In genomic region chr2:232634319-232635150, GRCh38 we compare ENCODE assay signal across 9 cellular contexts. TPM values are rescaled to one million over a fixed set of nuclear protein-coding genes. Genes with fewer than 3 reads are reported as not detected.
DNase-seq lines count a peak whose midpoint lies in the region; ATAC-seq and TF ChIP-seq lines count a peak whose summit lies in the region.
"Had no signal": no experiment of that assay in that cellular context is flagged by ENCODE, and none has a peak within 500 bp of the region (broad histone marks: within the 10 kb centered on the region; RNA-seq: fewer than 3 reads in every experiment).

No MANE protein-coding gene starts in this region.

- peaks cover 56 to 62% of the 10 kb centered on the region in 2 experiments for H3K27me3 ChIP-seq in mesenchymal stem cell (ENCODE audit: control insufficient read depth in 1 of 2, insufficient read depth in 1 of 2, low read length in 2 of 2)
- H3K27me3 ChIP-seq in upper lobe of right lung = peaks cover 52% of the 10 kb centered on the region

- CTCF ChIA-PET in activated naive CD4-positive, alpha-beta T cell treated with anti-CD3 and anti-CD28 coated beads for 36 hours (lab: Charles Lee) = no interaction called here

- H2BK12ac ChIP-seq in mesenchymal stem cell (ENCODE audit: low read length in 2 of 2) = no peak overlapping the region

- H3K4me2 ChIP-seq in mesenchymal stem cell (ENCODE audit: low read length, poor library complexity, severe bottlenecking) = peak overlapping the region; percentile 100

- H3K9me3 ChIP-seq in mesenchymal stem cell (ENCODE audit: control insufficient read depth, low read length) (no peaks in the 10 kb centered on the region), upper lobe of right lung (no peaks in the 10 kb centered on the region)

- peaks cover 30% of the 10 kb centered on the region for H3K27me3 Mint-ChIP-seq in activated naive CD4-positive, alpha-beta T cell treated with anti-CD3 and anti-CD28 coated beads for 36 hours (ENCODE audit: low read depth)

- H3K4ac ChIP-seq in mesenchymal stem cell (ENCODE audit: low read depth in 1 of 2, low read length in 2 of 2) = no peak overlapping the region

- H3K4me3 ChIP-seq in mesenchymal stem cell (ENCODE audit: insufficient read depth in 1 of 2, low read depth in 1 of 2, low read length in 2 of 2) (peak overlapping the region; percentile 37 to 70), upper lobe of right lung (peak overlapping the region; percentile 48)

- no peak overlapping the region for H4K8ac ChIP-seq in mesenchymal stem cell (ENCODE audit: low read length)

- peak overlapping the region; percentile 24 for H3K4me3 Mint-ChIP-seq in activated naive CD4-positive, alpha-beta T cell treated with anti-CD3 and anti-CD28 coated beads for 36 hours

- no peaks in the 10 kb centered on the region for H3K9me3 Mint-ChIP-seq in activated naive CD4-positive, alpha-beta T cell treated with anti-CD3 and anti-CD28 coated beads for 36 hours
- no peaks in the 10 kb centered on the region for H3K9me3 Mint-ChIP-seq in activated naive CD4-positive, alpha-beta T cell treated with anti-CD3 and anti-CD28 coated beads, Interleukin-2, amount 50 U/mL, for 72 hours

- no peak overlapping the region for H2BK5ac ChIP-seq in mesenchymal stem cell (ENCODE audit: low read depth, low read length, poor library complexity, severe bottlenecking)

- peak overlapping the region; percentile 48 for H2BK15ac ChIP-seq in mesenchymal stem cell (ENCODE audit: low read depth, poor library complexity, severe bottlenecking)

- H2AK5ac ChIP-seq in mesenchymal stem cell (ENCODE audit: low read length, severe bottlenecking) = no peak overlapping the region

- ATAC-seq in activated naive CD4-positive, alpha-beta T cell treated with anti-CD3 and anti-CD28 coated beads, Interleukin-2, amount 50 U/mL, for 72 hours = no peak
- ATAC-seq in upper lobe of right lung (peak; percentile 29), HG03108 (IDR thresholded peaks at IDR 0.05; ENCODE audit: unreplicated experiment) (no peak), HG03045 (IDR thresholded peaks at IDR 0.05; ENCODE audit: unreplicated experiment) (no peak)

- H3K27ac ChIP-seq in mesenchymal stem cell (ENCODE audit: low read length, poor library complexity, severe bottlenecking) (peak overlapping the region; percentile 16), upper lobe of right lung (no peak overlapping the region)

- no peak overlapping the region for H2AFZ ChIP-seq in mesenchymal stem cell (ENCODE audit: low read depth, low read length)

- H3K14ac ChIP-seq in mesenchymal stem cell (ENCODE audit: low read length in 2 of 2) = no peak overlapping the region

- no peak overlapping the region for H3K27ac Mint-ChIP-seq in activated naive CD4-positive, alpha-beta T cell treated with anti-CD3 and anti-CD28 coated beads for 36 hours
- no peak overlapping the region for H3K27ac Mint-ChIP-seq in activated naive CD4-positive, alpha-beta T cell treated with anti-CD3 and anti-CD28 coated beads, Interleukin-2, amount 50 U/mL, for 72 hours

- H4K91ac ChIP-seq in mesenchymal stem cell (ENCODE audit: low read length) = no peak overlapping the region

- in situ Hi-C loops in ACHN (cut with HindIII; ENCODE audit: low pct_ligation_motif_present, low pct_unique_long_range_greater_than_20kb, low sequenced_read_pairs) = no loop called here

- no peak for DNase-seq in activated naive CD4-positive, alpha-beta T cell treated with anti-CD3 and anti-CD28 coated beads for 36 hours
- DNase-seq in activated naive CD4-positive, alpha-beta T cell treated with anti-CD3 and anti-CD28 coated beads, Interleukin-2, amount 50 U/mL, for 72 hours (ENCODE audit: low spot score in 2 of 2) = no peak
- peak; percentile 13 for DNase-seq in dermis blood vessel endothelial cell
- peak; percentile 14 for DNase-seq in mesenchymal stem cell
- DNase-seq in upper lobe of right lung = no peak
- no peak for DNase-seq in ACHN
- DNase-seq: GOT3 had no signal

- no peaks in the 10 kb centered on the region for H3K36me3 Mint-ChIP-seq in activated naive CD4-positive, alpha-beta T cell treated with anti-CD3 and anti-CD28 coated beads for 36 hours (ENCODE audit: low read depth)
- H3K36me3 Mint-ChIP-seq in activated naive CD4-positive, alpha-beta T cell treated with anti-CD3 and anti-CD28 coated beads, Interleukin-2, amount 50 U/mL, for 72 hours = peaks cover 4 to 11% of the 10 kb centered on the region in 2 donors

- H3K4me1 Mint-ChIP-seq in activated naive CD4-positive, alpha-beta T cell treated with anti-CD3 and anti-CD28 coated beads for 36 hours (ENCODE audit: low read depth) = peaks cover 5% of the 10 kb centered on the region

- H3K18ac ChIP-seq in mesenchymal stem cell (ENCODE audit: low read depth in 1 of 2, low read length in 2 of 2) = no peak overlapping the region

- intact Hi-C loops in activated naive CD4-positive, alpha-beta T cell treated with anti-CD3 and anti-CD28 coated beads for 36 hours (cut with micrococcal nuclease) = no loop called here
- intact Hi-C loops in upper lobe of right lung (cut with DNase I) = no loop called here

- H3K4me1 ChIP-seq in mesenchymal stem cell (ENCODE audit: control insufficient read depth, insufficient read depth, low read depth, low read length) (peaks cover 18% of the 10 kb centered on the region), upper lobe of right lung (peaks cover 15% of the 10 kb centered on the region)

- 10% methylated on average over 45 of the region's 50 CpGs for WGBS in mesenchymal stem cell

- no peaks in the 10 kb centered on the region for H3K79me1 ChIP-seq in mesenchymal stem cell (replicated peaks; ENCODE audit: low read length, poor library complexity, severe bottlenecking)

- TF ChIP-seq CTCF in upper lobe of right lung (IDR thresholded peaks at IDR 0.05) = no peak

- H3K23ac ChIP-seq in mesenchymal stem cell (ENCODE audit: low read length in 2 of 2) = peak overlapping the region in 1 of 2 experiments; percentile 49

- H3K9ac ChIP-seq in mesenchymal stem cell (ENCODE audit: low read length) = no peak overlapping the region

- H2BK120ac ChIP-seq in mesenchymal stem cell (ENCODE audit: low read depth, low read length) = peak overlapping the region; percentile 49

- H3K36me3 ChIP-seq in mesenchymal stem cell (ENCODE audit: control insufficient read depth in 1 of 2, insufficient read depth in 2 of 2, low read depth in 1 of 2, low read length in 2 of 2) = no peaks in the 10 kb centered on the region
- no peaks in the 10 kb centered on the region for H3K36me3 ChIP-seq in upper lobe of right lung

RNA-seq across cellular contexts. Expression of gene EFHD1, which starts 1.1 kb away (rescaled TPM):
- total RNA-seq in activated naive CD4-positive, alpha-beta T cell treated with anti-CD3 and anti-CD28 coated beads for 36 hours = 1 to 10 TPM; 1.3 to 2.0 TPM
- total RNA-seq in activated naive CD4-positive, alpha-beta T cell treated with anti-CD3 and anti-CD28 coated beads, Interleukin-2, amount 50 U/mL, for 72 hours = 1 to 10 TPM in 1 of 2 donors, under 1 TPM in 1; 0.29 to 2.4 TPM
- total RNA-seq in dermis blood vessel endothelial cell = 0.14 and 0.17 TPM in 2 replicates
- polyA plus RNA-seq in mesenchymal stem cell (2013, experiment 1 of 2) = 0.76 TPM
- polyA plus RNA-seq in mesenchymal stem cell (2013, experiment 2 of 2) = 0.59 TPM
- 10.7 TPM for total RNA-seq in upper lobe of right lung

Comparison
In these comparisons a context has a peak if more than half of its experiments do, and no peak if none do; other contexts are left out.
1. DNase-seq: peak in dermis blood vessel endothelial cell (single experiment) and mesenchymal stem cell (single experiment); none in activated naive CD4-positive, alpha-beta T cell treated with anti-CD3 and anti-CD28 coated beads for 36 hours (single experiment), activated naive CD4-positive, alpha-beta T cell treated with anti-CD3 and anti-CD28 coated beads, Interleukin-2, amount 50 U/mL, for 72 hours (0 of 2), upper lobe of right lung (single experiment) and ACHN (single experiment).